In the genomic region with DNA sequence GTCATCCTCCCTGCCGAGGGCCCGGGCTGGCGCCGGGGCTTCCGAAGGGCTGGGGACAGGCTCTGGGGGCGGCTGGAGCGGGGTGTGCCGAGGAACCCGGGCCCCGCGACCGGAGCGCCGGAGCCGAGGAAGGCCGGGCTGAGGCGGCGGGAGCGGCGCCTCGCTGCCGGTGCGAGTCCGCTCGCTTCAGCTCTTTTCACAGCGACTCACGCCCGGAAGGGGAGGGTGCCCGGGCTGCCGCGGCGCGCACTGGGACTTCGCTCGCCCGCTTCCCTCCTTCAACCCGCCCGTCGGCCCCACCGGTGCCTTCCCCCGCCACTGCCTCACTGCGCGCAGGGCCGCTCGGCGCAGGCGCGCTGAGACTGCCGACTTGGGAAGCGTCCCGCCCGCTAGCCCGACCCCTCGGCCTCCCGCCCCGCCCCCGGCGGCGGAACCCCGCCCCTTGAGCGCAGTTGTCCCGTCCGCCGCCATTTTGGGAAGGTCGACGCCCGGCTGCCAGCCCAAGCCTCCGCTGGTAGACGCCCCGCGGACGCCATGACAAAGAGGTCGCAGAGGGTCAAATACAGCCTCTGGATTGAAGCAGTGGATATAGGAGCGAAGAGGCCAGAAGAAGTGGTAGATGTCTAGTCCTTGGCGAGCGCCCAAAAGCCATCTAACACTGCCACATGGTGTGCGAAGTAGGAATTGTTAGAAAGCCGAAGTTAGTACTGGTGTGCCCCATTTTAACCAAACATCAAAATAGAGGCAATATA, we compare ENCODE assay signal across 8 cellular contexts. TPM values are rescaled to one million over a fixed set of nuclear protein-coding genes. Genes with fewer than 3 reads are reported as not detected.
DNase-seq lines count a peak whose midpoint lies in the region; ATAC-seq, FAIRE-seq and TF ChIP-seq lines count a peak whose summit lies in the region.

A gene with protein sequence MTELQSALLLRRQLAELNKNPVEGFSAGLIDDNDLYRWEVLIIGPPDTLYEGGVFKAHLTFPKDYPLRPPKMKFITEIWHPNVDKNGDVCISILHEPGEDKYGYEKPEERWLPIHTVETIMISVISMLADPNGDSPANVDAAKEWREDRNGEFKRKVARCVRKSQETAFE (minus strand): TSS at position 364 of the 752 bp plus-strand sequence. CDS start 359 bp downstream, at position 5.

- H3K36me3 ChIP-seq in OCI-LY3 (replicated peaks; ENCODE audit: low read depth, low read length) (peaks cover 4% of the 10 kb centered on the region), endothelial cell of umbilical vein (ENCODE audit: control insufficient read depth in 2 of 2, extremely low read depth in 1 of 2, insufficient read depth in 2 of 2, low read length in 2 of 2) (no peaks in the 10 kb centered on the region)

- H3K27me3 ChIP-seq in OCI-LY3 (ENCODE audit: low read depth, low read length) (no peaks in the 10 kb centered on the region), endothelial cell of umbilical vein (ENCODE audit: control insufficient read depth in 2 of 2, insufficient read depth in 2 of 2, low read length in 2 of 2) (no peaks in the 10 kb centered on the region)

- peak within 1 kb of the TSS; percentile 63; the same call in 1 of the 2 replicates for H2AFZ ChIP-seq in OCI-LY3 (ENCODE audit: low read depth, low read length)
- peak within 1 kb of the TSS; percentile 100 for H2AFZ ChIP-seq in endothelial cell of umbilical vein (ENCODE audit: low read depth, low read length)

- H3K9me1 ChIP-seq in endothelial cell of umbilical vein (replicated peaks; ENCODE audit: control insufficient read depth, extremely low read depth, insufficient read depth, low read length): no peaks in the 10 kb centered on the region

- H3K9me3 ChIP-seq in OCI-LY3 (ENCODE audit: insufficient read depth, low read length) (no peaks in the 10 kb centered on the region), endothelial cell of umbilical vein (replicated peaks; ENCODE audit: control insufficient read depth, insufficient read depth, low read length) (no peaks in the 10 kb centered on the region)

- CTCF ChIA-PET in endothelial cell of umbilical vein (lab: Charles Lee): interaction anchor here (0.8 to 1.5 kb wide), 6 partner anchors 34 to 167 kb away, joined by 3 to 5 read pairs (median 3); no protein-coding TSS in a partner anchor

- H3K9ac ChIP-seq in OCI-LY3 (ENCODE audit: low read length) (peak within 1 kb of the TSS; percentile 99), endothelial cell of umbilical vein (replicated peaks; ENCODE audit: extremely low read depth, insufficient read depth, low read length) (peak within 1 kb of the TSS; percentile 90)

- peak; percentile 52 for TF ChIP-seq POLR2A in endothelial cell of umbilical vein (IDR thresholded peaks at IDR 0.05; ENCODE audit: low read depth, low read length)

- H3K27ac ChIP-seq in OCI-LY3 (ENCODE audit: low read length) (peak within 1 kb of the TSS; percentile 88), endothelial cell of umbilical vein (ENCODE audit: insufficient read depth, low read depth, low read length) (peak within 1 kb of the TSS; percentile 65)

- dilution Hi-C loops in endothelial cell of umbilical vein (cut with MboI; ENCODE audit: extremely low pct_ligation_motif_present, low sequenced_read_pairs): no loop called here

- intact Hi-C loops in endothelial cell of umbilical vein (cut with micrococcal nuclease): loop anchor here (1.0 to 5.0 kb wide), 5 partner anchors 34 to 224 kb away; a partner anchor contains a TSS

- FAIRE-seq in endothelial cell of umbilical vein (lab: Jason Lieb, UNC): peak; percentile 89

- ATAC-seq in GM21447 (IDR thresholded peaks at IDR 0.05; ENCODE audit: unreplicated experiment): peak; percentile 70

- POLR2A ChIA-PET in endothelial cell of umbilical vein (lab: Charles Lee): no interaction called here

- DNase-seq in DMS 273 (lab: John Stamatoyannopoulos, UW; ENCODE audit: unreplicated experiment): peak; percentile 97
- peak; percentile 75 for DNase-seq in HuH-7.5 (ENCODE audit: low spot score)
- DNase-seq in activated CD8-positive, alpha-beta memory T cell treated with anti-CD3 and anti-CD28 coated beads, Interleukin-2, amount 50 U/mL, for 48 hours: peak; percentile 100
- DNase-seq in endothelial cell of umbilical vein (ENCODE audit: low read depth, low spot score): peak; percentile 98
- DNase-seq in middle frontal gyrus (ENCODE audit: extremely low spot score, low spot score): peak; percentile 97
- DNase-seq in stimulated activated CD8-positive, alpha-beta memory T cell treated with anti-CD3 and anti-CD28 coated beads, Interleukin-4, amount 100 ng/mL, for 1 hour (ENCODE audit: low read depth in 2 of 2, low spot score in 1 of 2): peak; percentile 98

- H3K4me1 ChIP-seq in OCI-LY3 (ENCODE audit: low read length) (0 out of 2 replicates have a peak, but pooled peaks cover 6% of the 10 kb centered on the region), endothelial cell of umbilical vein (ENCODE audit: control insufficient read depth, extremely low read depth, insufficient read depth, low read length) (peaks cover 4% of the 10 kb centered on the region)

- no TSS peak for BruUV-seq in endothelial cell of umbilical vein (replicated peaks; lab: Mats Ljungman, UMichigan)

- H4K20me1 ChIP-seq in OCI-LY3 (ENCODE audit: insufficient read depth, low read length) (peaks cover 24% of the 10 kb centered on the region), endothelial cell of umbilical vein (replicated peaks; ENCODE audit: control insufficient read depth, extremely low read depth, insufficient read depth, low read length) (peaks cover 2% of the 10 kb centered on the region)

- H3K79me2 ChIP-seq in OCI-LY3 (ENCODE audit: low read length) (peaks cover 48% of the 10 kb centered on the region), endothelial cell of umbilical vein (ENCODE audit: control insufficient read depth, insufficient read depth, low read length) (peaks cover 48% of the 10 kb centered on the region)

- H3K4me3 ChIP-seq in OCI-LY3 (ENCODE audit: low read length) (peak within 1 kb of the TSS; percentile 99), endothelial cell of umbilical vein (replicated peaks in 1 of 3; ENCODE audit: insufficient read depth in 1 of 3, low read depth in 1 of 3, low read length in 3 of 3) (peak within 1 kb of the TSS; percentile 61 to 94 (median 88))

- H3K4me2 ChIP-seq in OCI-LY3 (ENCODE audit: low read length): peak within 1 kb of the TSS; percentile 97
- H3K4me2 ChIP-seq in endothelial cell of umbilical vein (ENCODE audit: insufficient read depth, low read length): peak within 1 kb of the TSS; percentile 77

- TF ChIP-seq CTCF in OCI-LY3 (IDR thresholded peaks at IDR 0.05; ENCODE audit: low read depth, low read length) (peak; percentile 15; the same call in 1 of the 2 replicates), endothelial cell of umbilical vein (IDR thresholded peaks at IDR 0.05; ENCODE audit: extremely low read depth in 1 of 2, insufficient read depth in 1 of 2, low read depth in 1 of 2, low read length in 2 of 2) (peak in 1 of 2 donors; percentile 9)

TF ChIP-seq in endothelial cell of umbilical vein, 7 proteins besides CTCF, POLR2A, EP300 and RAD21:
- TF ChIP-seq JUN (IDR thresholded peaks at IDR 0.05; ENCODE audit: borderline replicate concordance, insufficient read depth, insufficient read length, low read depth): no peak
- TF ChIP-seq EZH2 (IDR thresholded peaks at IDR 0.05; ENCODE audit: borderline replicate concordance, low read depth, low read length, severe bottlenecking): no peak
- peak; percentile 87 for TF ChIP-seq POLR2AphosphoS5 (IDR thresholded peaks at IDR 0.05; ENCODE audit: insufficient read depth, low read depth, low read length)
- no peak for TF ChIP-seq GATA2 (IDR thresholded peaks at IDR 0.05; ENCODE audit: insufficient read depth, insufficient read length, low read depth, low read length)
- TF ChIP-seq, protein P1, sequence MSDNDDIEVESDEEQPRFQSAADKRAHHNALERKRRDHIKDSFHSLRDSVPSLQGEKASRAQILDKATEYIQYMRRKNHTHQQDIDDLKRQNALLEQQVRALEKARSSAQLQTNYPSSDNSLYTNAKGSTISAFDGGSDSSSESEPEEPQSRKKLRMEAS (IDR thresholded peaks at IDR 0.05; ENCODE audit: insufficient read depth, insufficient read length): no peak
- peak; percentile 9 for TF ChIP-seq FOS (IDR thresholded peaks at IDR 0.05; ENCODE audit: borderline replicate concordance, insufficient read depth, low read length)

RNA-seq across cellular contexts. Expression of the gene that starts here (rescaled TPM):
- total RNA-seq in endothelial cell of umbilical vein: 77.2 and 79.6 TPM in 2 replicates
- 23.4 and 29.2 TPM in 2 replicates for polyA plus RNA-seq in endothelial cell of umbilical vein
- 34.4 and 35.3 TPM in 2 replicates for polyA plus RNA-seq in endothelial cell of umbilical vein (2011; cell fraction: cytosol; rRNA removed)
- 21.1 and 24.5 TPM in 2 replicates for polyA plus RNA-seq in endothelial cell of umbilical vein (2011; cell fraction: nucleus; rRNA removed)
- polyA plus RNA-seq in endothelial cell of umbilical vein (2012): 57.2 and 59.2 TPM in 2 replicates
- polyA minus RNA-seq in endothelial cell of umbilical vein: 21.5 and 27.4 TPM in 2 replicates
- polyA minus RNA-seq in endothelial cell of umbilical vein (2011; cell fraction: cytosol; rRNA and poly(A)+ RNA removed): 32.2 TPM
- polyA minus RNA-seq in endothelial cell of umbilical vein (2011; cell fraction: nucleus; rRNA and poly(A)+ RNA removed): 22.5 and 25.2 TPM in 2 replicates

Comparison
In these comparisons a context has a peak if more than half of its experiments do, and no peak if none do; other contexts are left out.
1. Peak in every context shown above with its lines: DNase-seq, ATAC-seq, H3K4me3 ChIP-seq and H3K27ac ChIP-seq.